Comparison of ENCODE assay signal across 12 cellular contexts in the genomic region with DNA sequence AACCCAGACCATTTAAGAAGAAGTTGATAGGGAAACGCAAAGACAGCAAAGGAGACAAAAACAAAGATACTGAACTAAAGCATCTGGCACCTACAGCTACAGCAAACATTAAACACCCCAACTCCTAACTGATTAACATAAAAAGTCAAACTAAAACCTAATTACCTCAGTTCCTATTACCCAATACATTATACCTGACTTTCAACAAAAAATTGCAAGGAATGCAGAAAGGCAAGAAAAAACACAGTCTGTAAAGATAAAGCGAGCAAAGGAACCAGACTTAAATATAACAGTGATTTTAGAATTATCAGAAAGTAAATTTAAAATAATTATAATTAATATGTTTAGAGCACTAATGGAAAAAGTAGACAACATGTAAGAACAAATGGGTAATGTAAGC. TPM values are rescaled to one million over a fixed set of nuclear protein-coding genes. Genes with fewer than 3 reads are reported as not detected.
A peak's percentile ranks its signal among the peaks of the same experiment; 100 is the strongest.
DNase-seq lines count a peak whose midpoint lies in the region; FAIRE-seq and TF ChIP-seq lines count a peak whose summit lies in the region.
"Had no signal": no experiment of that assay in that cellular context is flagged by ENCODE, and none has a peak within 500 bp of the region (broad histone marks: within the 10 kb centered on the region; RNA-seq: fewer than 3 reads in every experiment).

No MANE protein-coding gene starts in this region.

- peaks cover 47% of the 10 kb centered on the region for H3K4me1 Mint-ChIP-seq in mesothelial cell of epicardium

- no peak for TF ChIP-seq CTCF in OCI-LY7 (conservative IDR thresholded peaks at IDR 0.05; ENCODE audit: low read length)
- TF ChIP-seq CTCF in mesothelial cell of epicardium (IDR thresholded peaks at IDR 0.05; ENCODE audit: unreplicated experiment) = no peak
- no peak for TF ChIP-seq CTCF in BE2C (IDR thresholded peaks at IDR 0.05; ENCODE audit: low read depth, low read length)

- no peaks in the 10 kb centered on the region for H3K36me3 ChIP-seq in OCI-LY7 (ENCODE audit: insufficient read depth, low read length)
- no peaks in the 10 kb centered on the region for H3K36me3 ChIP-seq in BE2C
- H3K36me3 ChIP-seq: BLaER1 had no signal

- H3K4me2 ChIP-seq in OCI-LY7 (ENCODE audit: low read length) = no peak overlapping the region

- intact Hi-C loops in OCI-LY7 (cut with micrococcal nuclease; ENCODE audit: unreplicated experiment) = no loop called here

- no peaks in the 10 kb centered on the region for H3K27me3 Mint-ChIP-seq in mesothelial cell of epicardium (ENCODE audit: low read depth)

- no peaks in the 10 kb centered on the region for H3K79me2 ChIP-seq in OCI-LY7 (ENCODE audit: insufficient read depth, low read depth, low read length)

- no peak for DNase-seq in OCI-LY7 (ENCODE audit: low spot score)
- no peak for DNase-seq in mesothelial cell of epicardium (ENCODE audit: low spot score in 2 of 2, unreplicated experiment in 2 of 2)
- no peak for DNase-seq in AG08395 (ENCODE audit: low spot score)
- DNase-seq in cerebellum (ENCODE audit: low spot score) = no peak
- no peak for DNase-seq in BE2C
- DNase-seq in AG20443 (ENCODE audit: low spot score) = no peak
- DNase-seq: Caco-2; CD8-positive, alpha-beta memory T cell; H7 had no signal

- POLR2A ChIA-PET in OCI-LY7 (lab: Charles Lee) = no interaction called here

- no TSS peak for BruUV-seq in OCI-LY7 (replicated peaks; lab: Mats Ljungman, UMichigan)

- peak; percentile 97 for FAIRE-seq in colon (lab: Jason Lieb, UNC)
- FAIRE-seq: A204.1 had no signal

- H3K4me3 ChIP-seq in OCI-LY7 (ENCODE audit: low read depth, low read length, poor library complexity, severe bottlenecking) = no peak overlapping the region
- H3K4me3 ChIP-seq in BE2C (ENCODE audit: low read depth, low read length) = no peak overlapping the region
- H3K4me3 ChIP-seq: BLaER1 had no signal

- H3K9me2 ChIP-seq in OCI-LY7 (ENCODE audit: insufficient read depth, low read length) = no peaks in the 10 kb centered on the region

- H3K27ac Mint-ChIP-seq in mesothelial cell of epicardium = peak overlapping the region; percentile 96
- H3K27ac Mint-ChIP-seq: CD8-positive, alpha-beta memory T cell had no signal

- peaks cover 2% of the 10 kb centered on the region for H3K36me3 Mint-ChIP-seq in mesothelial cell of epicardium
- H3K36me3 Mint-ChIP-seq: CD8-positive, alpha-beta memory T cell had no signal

- no peaks in the 10 kb centered on the region for H3K4me1 ChIP-seq in OCI-LY7 (ENCODE audit: insufficient read depth, low read length, poor library complexity, severe bottlenecking)
- no peaks in the 10 kb centered on the region for H3K4me1 ChIP-seq in BE2C

- H4K20me1 ChIP-seq in OCI-LY7 (ENCODE audit: insufficient read depth, low read length) = no peaks in the 10 kb centered on the region
- H4K20me1 ChIP-seq: BLaER1 had no signal

- H3K27me3 ChIP-seq in BE2C = no peaks in the 10 kb centered on the region

- H2AFZ ChIP-seq in OCI-LY7 (ENCODE audit: low read length) = peak overlapping the region; percentile 71; the same call in 1 of the 2 replicates

- no peak overlapping the region for H3K4me3 Mint-ChIP-seq in mesothelial cell of epicardium
- H3K4me3 Mint-ChIP-seq: CD8-positive, alpha-beta memory T cell had no signal

- H3K9me3 Mint-ChIP-seq in mesothelial cell of epicardium = peaks cover 15% of the 10 kb centered on the region
- H3K9me3 Mint-ChIP-seq: CD8-positive, alpha-beta memory T cell had no signal

- CTCF ChIA-PET in OCI-LY7 (lab: Charles Lee; ENCODE audit: unreplicated experiment) = no interaction called here

- H3K27ac ChIP-seq in OCI-LY7 (ENCODE audit: low read depth, low read length, poor library complexity, severe bottlenecking) = no peak overlapping the region
- H3K27ac ChIP-seq: BLaER1 had no signal

- no peaks in the 10 kb centered on the region for H3K9me3 ChIP-seq in OCI-LY7 (ENCODE audit: low read length)
- no peaks in the 10 kb centered on the region for H3K9me3 ChIP-seq in BE2C
- H3K9me3 ChIP-seq: Caco-2 had no signal

RNA-seq across cellular contexts. Expression of gene FMR1, which starts 9.4 kb away (rescaled TPM):
- total RNA-seq in OCI-LY7 (2014; rRNA removed; shearing (Covaris generic)) = 19.6 and 39.6 TPM in 2 replicates
- 46.7 and 51.7 TPM in 2 replicates for total RNA-seq in OCI-LY7 (2022)
- 107 to 108 TPM (median 108 TPM) in 3 replicates for total RNA-seq in mesothelial cell of epicardium
- total RNA-seq in cerebellum = 66.1 TPM
- 17.2 TPM for polyA plus RNA-seq in BE2C (2012; ENCODE audit: insufficient read depth, insufficient read length, low read depth)
